ENCODE assay signal across 8 cellular contexts in the genomic region with DNA sequence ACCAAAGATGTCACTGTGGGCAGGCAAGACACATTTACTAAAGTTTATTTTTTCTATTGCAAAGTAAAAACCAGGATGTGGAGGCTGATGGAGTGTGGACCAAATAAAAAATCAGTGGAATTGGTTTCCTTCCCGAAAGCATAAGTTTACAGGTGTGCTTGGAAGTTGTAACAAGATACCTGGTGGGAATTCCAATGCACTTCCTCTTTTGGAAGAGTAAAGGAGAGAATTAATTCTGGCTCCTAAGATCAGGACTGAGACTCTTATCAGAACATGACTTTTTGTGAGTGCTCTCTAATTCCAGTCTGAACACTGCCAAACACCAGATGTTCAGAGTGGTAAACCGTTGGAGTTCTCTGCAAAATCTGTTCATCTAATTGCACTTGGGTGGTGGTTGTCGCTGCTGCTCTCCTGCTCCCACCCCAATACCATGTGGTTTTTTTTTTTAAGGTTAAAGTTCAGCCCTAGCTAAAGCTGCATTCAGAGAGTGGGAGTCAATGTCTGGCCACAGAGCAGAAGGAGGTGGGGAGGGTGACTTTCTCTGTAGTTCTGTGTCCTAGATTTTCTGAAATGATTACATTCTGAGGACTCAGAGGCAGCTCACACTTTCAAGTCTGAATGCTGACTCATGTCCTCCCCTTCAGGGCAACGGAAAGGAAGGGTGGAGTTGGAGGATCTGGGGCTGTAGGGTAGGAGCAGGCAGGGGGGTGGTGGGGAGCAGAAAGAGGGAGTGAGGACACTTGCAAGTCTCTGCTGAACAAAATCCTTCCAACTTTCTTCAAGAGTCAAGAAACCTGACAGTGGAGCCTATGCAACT.
DNase-seq lines count a peak whose midpoint lies in the region; ATAC-seq and TF ChIP-seq lines count a peak whose summit lies in the region.

No MANE protein-coding gene starts in this region.

- ATAC-seq in GM21529 (IDR thresholded peaks at IDR 0.05; ENCODE audit: unreplicated experiment), result peak; percentile 84

- no peaks in the 10 kb centered on the region for H3K4me1 ChIP-seq in BE2C

- H3K36me3 ChIP-seq in BE2C, result no peaks in the 10 kb centered on the region

- DNase-seq in CMK (ENCODE audit: low read depth), result peak; percentile 95
- DNase-seq in LoVo (ENCODE audit: low spot score), result peak; percentile 57
- peak; percentile 55 to 69 for DNase-seq in activated CD4-positive, alpha-beta T cell treated with anti-CD3 and anti-CD28 coated beads, Interleukin-2, amount 50 U/mL, for 48 hours
- DNase-seq in foreskin melanocyte, result peak; percentile 57
- DNase-seq in stimulated activated CD4-positive, alpha-beta T cell treated with anti-CD3 and anti-CD28 coated beads, Interleukin-2, amount 100 ng/mL, for 48 hours, result peak; percentile 33 to 42
- no peak for DNase-seq in BE2C
- DNase-seq in pons (ENCODE audit: low spot score), result no peak

- peaks cover 6% of the 10 kb centered on the region; the same call in 1 of the 2 replicates for H3K27me3 ChIP-seq in BE2C

- TF ChIP-seq CTCF in BE2C (IDR thresholded peaks at IDR 0.05; ENCODE audit: low read depth, low read length), result no peak

- no peak overlapping the region for H3K4me3 ChIP-seq in BE2C (ENCODE audit: low read depth, low read length)

- H3K9me3 ChIP-seq in BE2C, result no peaks in the 10 kb centered on the region

Comparison
In these comparisons a context has a peak if more than half of its experiments do, and no peak if none do; other contexts are left out.
1. DNase-seq: peak in CMK (single experiment), LoVo (single experiment), activated CD4-positive, alpha-beta T cell treated with anti-CD3 and anti-CD28 coated beads, Interleukin-2, amount 50 U/mL, for 48 hours (2 of 2), foreskin melanocyte (single experiment) and stimulated activated CD4-positive, alpha-beta T cell treated with anti-CD3 and anti-CD28 coated beads, Interleukin-2, amount 100 ng/mL, for 48 hours (2 of 2); none in BE2C (single experiment) and pons (single experiment).